8 cellular contexts compared by ENCODE assay signal in genomic region chr1:212608956-212609700, GRCh38. TPM values are rescaled to one million over a fixed set of nuclear protein-coding genes. Genes with fewer than 3 reads are reported as not detected.
DNase-seq lines count a peak whose midpoint lies in the region; ATAC-seq and TF ChIP-seq lines count a peak whose summit lies in the region.

No MANE protein-coding gene starts in this region.

- H3K4me1 ChIP-seq in CD4-positive, alpha-beta memory T cell (ENCODE audit: insufficient read depth, low read length) = peaks cover 29% of the 10 kb centered on the region
- H3K4me1 ChIP-seq in breast epithelium = no peaks in the 10 kb centered on the region

- peaks cover 38 to 47% of the 10 kb centered on the region in 2 donors for H3K27me3 Mint-ChIP-seq in CD4-positive, alpha-beta memory T cell
- H3K27me3 Mint-ChIP-seq in T-helper 2 cell treated with Interferon-gamma antibody and Interleukin-4, amounts not matched to agents 5 μg/mL and 100 μg/mL, for 36 hours (ENCODE audit: low read depth) = peaks cover 37% of the 10 kb centered on the region

- peak overlapping the region in 1 of 2 donors; percentile 68 for H3K4me3 ChIP-seq in CD4-positive, alpha-beta memory T cell (ENCODE audit: low read length in 2 of 2)
- peak overlapping the region; percentile 74 to 93 (median 82) for H3K4me3 ChIP-seq in breast epithelium

- peak; percentile 10 for ATAC-seq in GM19467 (IDR thresholded peaks at IDR 0.05; ENCODE audit: unreplicated experiment)

- H3K27ac ChIP-seq in CD4-positive, alpha-beta memory T cell (ENCODE audit: low read depth, low read length) = peak overlapping the region; percentile 48
- H3K27ac ChIP-seq in breast epithelium = peak overlapping the region; percentile 96 to 99

- H3K4me1 Mint-ChIP-seq in CD4-positive, alpha-beta memory T cell = peaks cover 12 to 43% (median 23%) of the 10 kb centered on the region in 4 donors
- H3K4me1 Mint-ChIP-seq in T-helper 2 cell treated with Interferon-gamma antibody and Interleukin-4, amounts not matched to agents 5 μg/mL and 100 μg/mL, for 36 hours (ENCODE audit: low read depth) = peaks cover 47% of the 10 kb centered on the region

- peak in 1 of 3 donors; percentile 44 for TF ChIP-seq CTCF in breast epithelium (IDR thresholded peaks at IDR 0.05)

- no peaks in the 10 kb centered on the region for H3K9me3 ChIP-seq in CD4-positive, alpha-beta memory T cell (ENCODE audit: control insufficient read depth in 1 of 2, low read length in 2 of 2)
- no peaks in the 10 kb centered on the region for H3K9me3 ChIP-seq in breast epithelium

- H3K9me3 Mint-ChIP-seq in CD4-positive, alpha-beta memory T cell = no peaks in the 10 kb centered on the region
- H3K9me3 Mint-ChIP-seq in T-helper 2 cell treated with Interferon-gamma antibody and Interleukin-4, amounts not matched to agents 5 μg/mL and 100 μg/mL, for 36 hours = no peaks in the 10 kb centered on the region

- H3K4me3 Mint-ChIP-seq in CD4-positive, alpha-beta memory T cell = peak overlapping the region; percentile 95 to 97 (median 97)
- H3K4me3 Mint-ChIP-seq in T-helper 2 cell treated with Interferon-gamma antibody and Interleukin-4, amounts not matched to agents 5 μg/mL and 100 μg/mL, for 36 hours = peak overlapping the region; percentile 91

- CTCF ChIA-PET in CD4-positive, alpha-beta memory T cell (lab: Charles Lee; ENCODE audit: partially characterized antibody) = interaction anchor here (1.0 to 2.1 kb wide), 5 partner anchors 10 to 54 kb away, joined by 3 to 5 read pairs (median 4); no protein-coding TSS in a partner anchor

- no peak for TF ChIP-seq POLR2A in breast epithelium (IDR thresholded peaks at IDR 0.05)

- peaks cover 0 to 13% of the 10 kb centered on the region in 2 donors for H3K36me3 Mint-ChIP-seq in CD4-positive, alpha-beta memory T cell
- H3K36me3 Mint-ChIP-seq in T-helper 2 cell treated with Interferon-gamma antibody and Interleukin-4, amounts not matched to agents 5 μg/mL and 100 μg/mL, for 36 hours (ENCODE audit: low read depth) = peaks cover 4% of the 10 kb centered on the region

- H3K27me3 ChIP-seq in CD4-positive, alpha-beta memory T cell (ENCODE audit: insufficient read depth, low read length) = peaks cover 29% of the 10 kb centered on the region
- no peaks in the 10 kb centered on the region for H3K27me3 ChIP-seq in breast epithelium

- H3K36me3 ChIP-seq in CD4-positive, alpha-beta memory T cell (ENCODE audit: insufficient read depth, low read length) = no peaks in the 10 kb centered on the region
- H3K36me3 ChIP-seq in breast epithelium = no peaks in the 10 kb centered on the region

- POLR2A ChIA-PET in CD4-positive, alpha-beta memory T cell (lab: Charles Lee; ENCODE audit: partially characterized antibody) = interaction anchor here (0.9 to 2.5 kb wide), 6 partner anchors 9 to 51 kb away, joined by 3 to 17 read pairs (median 4); no protein-coding TSS in a partner anchor

- intact Hi-C loops in CD4-positive, alpha-beta memory T cell (cut with micrococcal nuclease) = loop anchor here (1.0 to 5.0 kb wide), 5 partner anchors 13 to 322 kb away; partner anchors contain the start of genes NSL1, PPP2R5A and TATDN3
- intact Hi-C loops in breast epithelium (cut with DNase I; ENCODE audit: low total_unique reads) = loop anchor here (5.0 kb wide), 1 partner anchor 42 kb away; no protein-coding TSS in a partner anchor

- H3K27ac Mint-ChIP-seq in CD4-positive, alpha-beta memory T cell = peak overlapping the region; percentile 68 to 96 (median 93)
- peak overlapping the region; percentile 98 for H3K27ac Mint-ChIP-seq in T-helper 2 cell treated with Interferon-gamma antibody and Interleukin-4, amounts not matched to agents 5 μg/mL and 100 μg/mL, for 36 hours

- peak; percentile 54 to 67 (median 60) for DNase-seq in CD4-positive, alpha-beta memory T cell
- DNase-seq in HuH-7 (ENCODE audit: low spot score) (peak; percentile 66), breast epithelium (ENCODE audit: low spot score in 2 of 2) (peak; percentile 49 to 63), islet precursor cell (peak; percentile 83), COR-L47 (lab: John Stamatoyannopoulos, UW) (no peak)
- DNase-seq in T-helper 2 cell treated with Interferon-gamma antibody and Interleukin-4, amounts not matched to agents 5 μg/mL and 100 μg/mL, for 36 hours (ENCODE audit: low spot score) = peak; percentile 58
- DNase-seq in stimulated activated CD4-positive, alpha-beta T cell treated with anti-CD3 and anti-CD28 coated beads, Interleukin-12 subunit alpha, Interleukin-12 subunit beta, amount 100 ng/mL, for 48 hours (ENCODE audit: low read depth in 2 of 3, low spot score in 1 of 3) = peak; percentile 18 to 37 (median 32)

RNA-seq across cellular contexts. Expression of gene ATF3, which starts 0.6 kb away (rescaled TPM):
- 1 to 10 TPM; 2.7 to 3.1 TPM for total RNA-seq in CD4-positive, alpha-beta memory T cell
- under 1 TPM in 1 of 2 donors, not detected in 1; 0.09 TPM for polyA plus RNA-seq in CD4-positive, alpha-beta memory T cell
- total RNA-seq in breast epithelium = 10 to 100 TPM in 2 of 3 donors, 1 to 10 TPM in 1; 6.7 to 90.9 (median 26.9) TPM
